ENCODE assay signal across 16 cellular contexts in the genomic region with DNA sequence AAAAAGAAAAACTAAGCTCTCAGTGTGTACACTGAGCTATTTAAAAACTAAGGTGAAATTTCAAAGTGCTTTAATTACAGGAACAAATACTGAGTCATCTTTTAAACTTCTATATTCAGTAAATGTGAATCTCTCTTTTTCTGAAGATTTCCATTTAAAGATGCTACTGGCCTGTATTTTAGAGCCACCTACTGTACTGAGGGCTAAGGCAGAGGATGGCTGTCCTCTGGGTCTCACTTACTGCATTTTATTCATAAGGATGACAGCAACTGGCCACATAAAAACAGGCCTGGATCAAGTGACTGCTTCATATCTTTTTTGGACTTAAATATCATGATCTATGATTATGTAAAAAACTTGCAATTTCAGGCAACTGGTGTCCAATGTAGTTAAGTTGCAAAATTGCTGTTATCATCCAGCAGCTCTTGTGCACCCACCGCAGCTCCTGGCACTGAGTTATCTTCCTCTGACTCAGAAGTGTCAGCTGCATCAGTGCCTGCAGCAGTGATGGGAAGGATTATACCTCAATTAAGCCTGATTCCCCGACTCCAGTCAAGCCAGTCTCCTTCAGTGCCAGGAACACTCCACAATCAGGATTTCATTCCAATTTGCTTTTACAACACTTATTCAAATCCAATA.
DNase-seq lines count a peak whose midpoint lies in the region; ATAC-seq and TF ChIP-seq lines count a peak whose summit lies in the region.
"Had no signal": no experiment of that assay in that cellular context is flagged by ENCODE, and none has a peak within 500 bp of the region (broad histone marks: within the 10 kb centered on the region; RNA-seq: fewer than 3 reads in every experiment).

No MANE protein-coding gene starts in this region.

- no peak overlapping the region for H3K27ac Mint-ChIP-seq in activated T-helper 2 cell treated with anti-CD3 and anti-CD28 coated beads, Interferon-gamma antibody, Interleukin-2, Interleukin-4, amounts not matched to agents 10 μg/mL and 5 μg/mL and 100 μg/mL, durations not matched to agents 14 hours and 24 hours and 36 hours
- H3K27ac Mint-ChIP-seq: activated CD8-positive, alpha-beta T cell treated with anti-CD3 and anti-CD28 coated beads for 36 hours; activated naive CD8-positive, alpha-beta T cell treated with anti-CD3 and anti-CD28 coated beads, Interleukin-2, amount 50 U/mL, for 24 hours; CD4-positive, alpha-beta T cell had no signal

- no peaks in the 10 kb centered on the region for H3K4me1 ChIP-seq in left ventricle myocardium inferior
- H3K4me1 ChIP-seq: uterus had no signal

- H3K27me3 Mint-ChIP-seq in activated T-helper 2 cell treated with anti-CD3 and anti-CD28 coated beads, Interferon-gamma antibody, Interleukin-2, Interleukin-4, amounts not matched to agents 10 μg/mL and 5 μg/mL and 100 μg/mL, durations not matched to agents 14 hours and 24 hours and 36 hours (ENCODE audit: low read depth), result no peaks in the 10 kb centered on the region
- H3K27me3 Mint-ChIP-seq: activated CD8-positive, alpha-beta T cell treated with anti-CD3 and anti-CD28 coated beads for 36 hours; activated naive CD8-positive, alpha-beta T cell treated with anti-CD3 and anti-CD28 coated beads, Interleukin-2, amount 50 U/mL, for 24 hours; CD4-positive, alpha-beta T cell had no signal

- no peak overlapping the region for H3K27ac ChIP-seq in left ventricle myocardium inferior (replicated peaks)
- H3K27ac ChIP-seq: uterus had no signal

- TF ChIP-seq CTCF in left ventricle myocardium inferior (IDR thresholded peaks at IDR 0.05; ENCODE audit: borderline replicate concordance), result no peak

- no peaks in the 10 kb centered on the region for H3K36me3 ChIP-seq in left ventricle myocardium inferior
- H3K36me3 ChIP-seq: uterus had no signal

- no peaks in the 10 kb centered on the region for H3K4me1 Mint-ChIP-seq in activated T-helper 2 cell treated with anti-CD3 and anti-CD28 coated beads, Interferon-gamma antibody, Interleukin-2, Interleukin-4, amounts not matched to agents 10 μg/mL and 5 μg/mL and 100 μg/mL, durations not matched to agents 14 hours and 24 hours and 36 hours (ENCODE audit: low read depth)
- H3K4me1 Mint-ChIP-seq: activated naive CD8-positive, alpha-beta T cell treated with anti-CD3 and anti-CD28 coated beads, Interleukin-2, amount 50 U/mL, for 24 hours; neural crest cell had no signal

- no peak overlapping the region for H3K4me3 Mint-ChIP-seq in activated T-helper 2 cell treated with anti-CD3 and anti-CD28 coated beads, Interferon-gamma antibody, Interleukin-2, Interleukin-4, amounts not matched to agents 10 μg/mL and 5 μg/mL and 100 μg/mL, durations not matched to agents 14 hours and 24 hours and 36 hours (ENCODE audit: low read depth)
- H3K4me3 Mint-ChIP-seq: activated CD8-positive, alpha-beta T cell treated with anti-CD3 and anti-CD28 coated beads for 36 hours; activated naive CD8-positive, alpha-beta T cell treated with anti-CD3 and anti-CD28 coated beads, Interleukin-2, amount 50 U/mL, for 24 hours; CD4-positive, alpha-beta T cell; neural crest cell had no signal

- no peaks in the 10 kb centered on the region for H3K27me3 ChIP-seq in left ventricle myocardium inferior (ENCODE audit: low read depth)
- H3K27me3 ChIP-seq: uterus had no signal

- no peaks in the 10 kb centered on the region for H3K36me3 Mint-ChIP-seq in activated T-helper 2 cell treated with anti-CD3 and anti-CD28 coated beads, Interferon-gamma antibody, Interleukin-2, Interleukin-4, amounts not matched to agents 10 μg/mL and 5 μg/mL and 100 μg/mL, durations not matched to agents 14 hours and 24 hours and 36 hours (ENCODE audit: low read depth)

- DNase-seq in Right ventricle myocardium inferior (ENCODE audit: missing footprints) (peak; percentile 44), left ventricle myocardium inferior (no peak), amniotic epithelial cell (ENCODE audit: low read depth) (peak; percentile 82), inferior parietal cortex (ENCODE audit: extremely low spot score) (peak; percentile 17), T-helper 9 cell (no peak)
- no peak for DNase-seq in activated T-helper 2 cell treated with anti-CD3 and anti-CD28 coated beads, Interferon-gamma antibody, Interleukin-2, Interleukin-4, amounts not matched to agents 10 μg/mL and 5 μg/mL and 100 μg/mL, durations not matched to agents 14 hours and 24 hours and 36 hours (ENCODE audit: low spot score)
- DNase-seq: activated CD8-positive, alpha-beta T cell treated with anti-CD3 and anti-CD28 coated beads for 36 hours; activated naive CD8-positive, alpha-beta T cell treated with anti-CD3 and anti-CD28 coated beads, Interleukin-2, amount 50 U/mL, for 24 hours; CD4-positive, alpha-beta T cell; mesenchymal stem cell; NCI-H1092 treated with DMSO at 0.1 percent for 48 hours; right cardiac atrium; uterus had no signal

- no peaks in the 10 kb centered on the region for H3K9me3 ChIP-seq in left ventricle myocardium inferior (replicated peaks)
- H3K9me3 ChIP-seq: uterus had no signal

- H3K4me3 ChIP-seq in left ventricle myocardium inferior, result no peak overlapping the region
- H3K4me3 ChIP-seq: uterus had no signal

- intact Hi-C loops in Right ventricle myocardium inferior (cut with DNase I) (no loop called here), left ventricle myocardium inferior (cut with micrococcal nuclease) (no loop called here)
- intact Hi-C loops in activated T-helper 2 cell treated with anti-CD3 and anti-CD28 coated beads, Interferon-gamma antibody, Interleukin-2, Interleukin-4, amounts not matched to agents 10 μg/mL and 5 μg/mL and 100 μg/mL, durations not matched to agents 14 hours and 24 hours and 36 hours (cut with micrococcal nuclease), result no loop called here

- H3K9me3 Mint-ChIP-seq in activated T-helper 2 cell treated with anti-CD3 and anti-CD28 coated beads, Interferon-gamma antibody, Interleukin-2, Interleukin-4, amounts not matched to agents 10 μg/mL and 5 μg/mL and 100 μg/mL, durations not matched to agents 14 hours and 24 hours and 36 hours, result no peaks in the 10 kb centered on the region
- H3K9me3 Mint-ChIP-seq: activated naive CD8-positive, alpha-beta T cell treated with anti-CD3 and anti-CD28 coated beads, Interleukin-2, amount 50 U/mL, for 24 hours; neural crest cell had no signal

- ATAC-seq in Right ventricle myocardium inferior (no peak), HG02938 (IDR thresholded peaks at IDR 0.05; ENCODE audit: unreplicated experiment) (no peak), HG02852 (IDR thresholded peaks at IDR 0.05; ENCODE audit: unreplicated experiment) (no peak)
- ATAC-seq: activated CD8-positive, alpha-beta T cell treated with anti-CD3 and anti-CD28 coated beads for 36 hours; activated naive CD8-positive, alpha-beta T cell treated with anti-CD3 and anti-CD28 coated beads, Interleukin-2, amount 50 U/mL, for 24 hours; right cardiac atrium had no signal

Comparison
In these comparisons a context has a peak if more than half of its experiments do, and no peak if none do; other contexts are left out.
1. DNase-seq: peak in Right ventricle myocardium inferior (single experiment), amniotic epithelial cell (single experiment) and inferior parietal cortex (single experiment); none in left ventricle myocardium inferior (single experiment), T-helper 9 cell (single experiment) and activated T-helper 2 cell treated with anti-CD3 and anti-CD28 coated beads, Interferon-gamma antibody, Interleukin-2, Interleukin-4, amounts not matched to agents 10 μg/mL and 5 μg/mL and 100 μg/mL, durations not matched to agents 14 hours and 24 hours and 36 hours (single experiment).